In the genomic region with DNA sequence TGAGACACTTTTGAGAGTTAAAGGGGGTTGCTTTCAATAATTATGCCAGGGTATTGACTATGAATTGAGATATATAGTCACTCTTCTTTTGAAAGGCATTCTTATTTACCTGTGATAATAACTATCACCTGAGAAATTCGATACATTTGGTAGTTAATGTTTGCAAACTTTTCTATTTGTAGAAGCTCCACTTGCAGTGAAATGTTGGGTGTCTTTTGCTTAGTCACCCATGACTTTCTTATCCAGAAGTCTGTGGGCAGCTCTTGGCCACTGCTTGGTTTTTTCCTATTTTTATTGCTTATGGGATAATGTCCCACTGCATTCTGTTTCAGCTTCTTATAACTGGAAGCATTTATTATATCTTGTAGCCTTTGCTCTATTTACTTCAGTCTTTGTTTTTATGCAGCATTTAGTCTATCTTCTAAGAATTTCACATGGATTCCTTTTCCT, we compare ENCODE assay signal across 1 cellular context.
TF ChIP-seq lines count a peak whose summit lies in the region.

No MANE protein-coding gene starts in this region.

TF ChIP-seq in GM23338, 12 proteins besides CTCF, POLR2A, EP300 and RAD21 (continued from another document):
- TF ChIP-seq, protein P1, sequence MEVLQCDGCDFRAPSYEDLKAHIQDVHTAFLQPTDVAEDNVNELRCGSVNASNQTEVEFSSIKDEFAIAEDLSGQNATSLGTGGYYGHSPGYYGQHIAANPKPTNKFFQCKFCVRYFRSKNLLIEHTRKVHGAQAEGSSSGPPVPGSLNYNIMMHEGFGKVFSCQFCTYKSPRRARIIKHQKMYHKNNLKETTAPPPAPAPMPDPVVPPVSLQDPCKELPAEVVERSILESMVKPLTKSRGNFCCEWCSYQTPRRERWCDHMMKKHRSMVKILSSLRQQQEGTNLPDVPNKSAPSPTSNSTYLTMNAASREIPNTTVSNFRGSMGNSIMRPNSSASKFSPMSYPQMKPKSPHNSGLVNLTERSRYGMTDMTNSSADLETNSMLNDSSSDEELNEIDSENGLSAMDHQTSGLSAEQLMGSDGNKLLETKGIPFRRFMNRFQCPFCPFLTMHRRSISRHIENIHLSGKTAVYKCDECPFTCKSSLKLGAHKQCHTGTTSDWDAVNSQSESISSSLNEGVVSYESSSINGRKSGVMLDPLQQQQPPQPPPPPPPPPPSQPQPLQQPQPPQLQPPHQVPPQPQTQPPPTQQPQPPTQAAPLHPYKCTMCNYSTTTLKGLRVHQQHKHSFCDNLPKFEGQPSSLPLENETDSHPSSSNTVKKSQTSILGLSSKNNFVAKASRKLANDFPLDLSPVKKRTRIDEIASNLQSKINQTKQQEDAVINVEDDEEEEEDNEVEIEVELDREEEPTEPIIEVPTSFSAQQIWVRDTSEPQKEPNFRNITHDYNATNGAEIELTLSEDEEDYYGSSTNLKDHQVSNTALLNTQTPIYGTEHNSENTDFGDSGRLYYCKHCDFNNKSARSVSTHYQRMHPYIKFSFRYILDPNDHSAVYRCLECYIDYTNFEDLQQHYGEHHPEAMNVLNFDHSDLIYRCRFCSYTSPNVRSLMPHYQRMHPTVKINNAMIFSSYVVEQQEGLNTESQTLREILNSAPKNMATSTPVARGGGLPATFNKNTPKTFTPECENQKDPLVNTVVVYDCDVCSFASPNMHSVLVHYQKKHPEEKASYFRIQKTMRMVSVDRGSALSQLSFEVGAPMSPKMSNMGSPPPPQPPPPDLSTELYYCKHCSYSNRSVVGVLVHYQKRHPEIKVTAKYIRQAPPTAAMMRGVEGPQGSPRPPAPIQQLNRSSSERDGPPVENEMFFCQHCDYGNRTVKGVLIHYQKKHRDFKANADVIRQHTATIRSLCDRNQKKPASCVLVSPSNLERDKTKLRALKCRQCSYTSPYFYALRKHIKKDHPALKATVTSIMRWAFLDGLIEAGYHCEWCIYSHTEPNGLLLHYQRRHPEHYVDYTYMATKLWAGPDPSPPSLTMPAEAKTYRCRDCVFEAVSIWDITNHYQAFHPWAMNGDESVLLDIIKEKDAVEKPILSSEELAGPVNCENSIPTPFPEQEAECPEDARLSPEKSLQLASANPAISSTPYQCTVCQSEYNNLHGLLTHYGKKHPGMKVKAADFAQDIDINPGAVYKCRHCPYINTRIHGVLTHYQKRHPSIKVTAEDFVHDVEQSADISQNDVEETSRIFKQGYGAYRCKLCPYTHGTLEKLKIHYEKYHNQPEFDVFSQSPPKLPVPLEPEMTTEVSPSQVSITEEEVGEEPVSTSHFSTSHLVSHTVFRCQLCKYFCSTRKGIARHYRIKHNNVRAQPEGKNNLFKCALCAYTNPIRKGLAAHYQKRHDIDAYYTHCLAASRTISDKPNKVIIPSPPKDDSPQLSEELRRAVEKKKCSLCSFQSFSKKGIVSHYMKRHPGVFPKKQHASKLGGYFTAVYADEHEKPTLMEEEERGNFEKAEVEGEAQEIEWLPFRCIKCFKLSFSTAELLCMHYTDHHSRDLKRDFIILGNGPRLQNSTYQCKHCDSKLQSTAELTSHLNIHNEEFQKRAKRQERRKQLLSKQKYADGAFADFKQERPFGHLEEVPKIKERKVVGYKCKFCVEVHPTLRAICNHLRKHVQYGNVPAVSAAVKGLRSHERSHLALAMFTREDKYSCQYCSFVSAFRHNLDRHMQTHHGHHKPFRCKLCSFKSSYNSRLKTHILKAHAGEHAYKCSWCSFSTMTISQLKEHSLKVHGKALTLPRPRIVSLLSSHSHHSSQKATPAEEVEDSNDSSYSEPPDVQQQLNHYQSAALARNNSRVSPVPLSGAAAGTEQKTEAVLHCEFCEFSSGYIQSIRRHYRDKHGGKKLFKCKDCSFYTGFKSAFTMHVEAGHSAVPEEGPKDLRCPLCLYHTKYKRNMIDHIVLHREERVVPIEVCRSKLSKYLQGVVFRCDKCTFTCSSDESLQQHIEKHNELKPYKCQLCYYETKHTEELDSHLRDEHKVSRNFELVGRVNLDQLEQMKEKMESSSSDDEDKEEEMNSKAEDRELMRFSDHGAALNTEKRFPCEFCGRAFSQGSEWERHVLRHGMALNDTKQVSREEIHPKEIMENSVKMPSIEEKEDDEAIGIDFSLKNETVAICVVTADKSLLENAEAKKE (CRISPR knock-in tag; IDR thresholded peaks at IDR 0.05), result no peak
- no peak for TF ChIP-seq EZH2 (IDR thresholded peaks at IDR 0.05; ENCODE audit: low read depth, unreplicated experiment)
TF ChIP-seq in GM23338: peak in this region for 0.
